ENCODE assay signal across 9 cellular contexts in genomic region chr10:69087600-69088470, GRCh38. TPM values are rescaled to one million over a fixed set of nuclear protein-coding genes. Genes with fewer than 3 reads are reported as not detected.
DNase-seq lines count a peak whose midpoint lies in the region; ATAC-seq, FAIRE-seq and TF ChIP-seq lines count a peak whose summit lies in the region.
"Had no signal": no experiment of that assay in that cellular context is flagged by ENCODE, and none has a peak within 500 bp of the region (broad histone marks: within the 10 kb centered on the region; RNA-seq: fewer than 3 reads in every experiment).

Gene SRGN, plus strand, starts transcription at chr10:69088103. Its CDS starts 55 bp downstream, at chr10:69088158.

- intact Hi-C loops in CD14-positive monocyte (cut with micrococcal nuclease) (loop anchor here (1.0 to 2.0 kb wide), 5 partner anchors 21 to 83 kb away; no protein-coding TSS in a partner anchor), endothelial cell of umbilical vein (cut with micrococcal nuclease) (loop anchor here (1.0 kb wide), 1 partner anchor 27 kb away; no protein-coding TSS in a partner anchor)

- H3K4me1 ChIP-seq in endothelial cell of umbilical vein (ENCODE audit: control insufficient read depth, extremely low read depth, insufficient read depth, low read length) (peaks cover 46% of the 10 kb centered on the region), neuronal stem cell (ENCODE audit: control insufficient read depth in 2 of 2, insufficient read depth in 1 of 2, low read depth in 1 of 2, low read length in 2 of 2) (peaks cover 4 to 5% of the 10 kb centered on the region in 2 donors)

- no peaks in the 10 kb centered on the region for H3K9me1 ChIP-seq in endothelial cell of umbilical vein (replicated peaks; ENCODE audit: control insufficient read depth, extremely low read depth, insufficient read depth, low read length)

- no peak within 1 kb of the TSS for H2BK12ac ChIP-seq in neuronal stem cell (ENCODE audit: low read length)

- H3K36me3 ChIP-seq in endothelial cell of umbilical vein (ENCODE audit: control insufficient read depth in 2 of 2, extremely low read depth in 1 of 2, insufficient read depth in 2 of 2, low read length in 2 of 2): no peaks in the 10 kb centered on the region
- no peaks in the 10 kb centered on the region for H3K36me3 ChIP-seq in neuronal stem cell (replicated peaks in 1 of 2; ENCODE audit: control insufficient read depth in 2 of 2, insufficient read depth in 2 of 2, low read length in 2 of 2)

- DNase-seq in CD14-positive monocyte (ENCODE audit: low spot score) (peak; percentile 89), M059J (ENCODE audit: low read depth) (peak; percentile 94), endothelial cell of umbilical vein (ENCODE audit: low read depth, low spot score) (peak; percentile 92), neuronal stem cell (ENCODE audit: low spot score) (no peak), LoVo (ENCODE audit: low spot score) (no peak)
- peak; percentile 61 to 69 for DNase-seq in activated CD8-positive, alpha-beta memory T cell treated with anti-CD3 and anti-CD28 coated beads for 4 hours (ENCODE audit: low read depth in 2 of 2)

- peaks cover 46 to 51% of the 10 kb centered on the region in 2 donors for H3K36me3 Mint-ChIP-seq in CD14-positive monocyte

- H2BK15ac ChIP-seq in neuronal stem cell (ENCODE audit: low read length): no peak within 1 kb of the TSS

- H2AFZ ChIP-seq in endothelial cell of umbilical vein (ENCODE audit: low read depth, low read length) (no peak within 1 kb of the TSS), neuronal stem cell (ENCODE audit: low read length) (peak within 1 kb of the TSS; percentile 33)

- peaks cover 0 to 2% (median 0%) of the 10 kb centered on the region in 3 donors for H3K27me3 Mint-ChIP-seq in CD14-positive monocyte (ENCODE audit: low read depth in 3 of 3)

- H3K9ac ChIP-seq in endothelial cell of umbilical vein (replicated peaks; ENCODE audit: extremely low read depth, insufficient read depth, low read length) (peak within 1 kb of the TSS; percentile 99), neuronal stem cell (ENCODE audit: low read depth, low read length, poor library complexity) (no peak within 1 kb of the TSS)

- H3K27ac ChIP-seq in endothelial cell of umbilical vein (ENCODE audit: insufficient read depth, low read depth, low read length) (peak within 1 kb of the TSS; percentile 96), neuronal stem cell (replicated peaks; ENCODE audit: low read length) (no peak within 1 kb of the TSS), temporal lobe (ENCODE audit: low read depth, low read length) (peak within 1 kb of the TSS; percentile 36)

- H3K9me3 ChIP-seq in endothelial cell of umbilical vein (replicated peaks; ENCODE audit: control insufficient read depth, insufficient read depth, low read length) (no peaks in the 10 kb centered on the region), neuronal stem cell (replicated peaks in 1 of 2; ENCODE audit: control insufficient read depth in 2 of 2, insufficient read depth in 1 of 2, low read depth in 1 of 2, low read length in 2 of 2) (no peaks in the 10 kb centered on the region)

- peak; percentile 90 for FAIRE-seq in endothelial cell of umbilical vein (lab: Jason Lieb, UNC)

- no peak within 1 kb of the TSS for H2AK5ac ChIP-seq in neuronal stem cell (ENCODE audit: low read depth, low read length)

- BruUV-seq in endothelial cell of umbilical vein (replicated peaks; lab: Mats Ljungman, UMichigan): TSS peak; percentile 65

- H3K23ac ChIP-seq in neuronal stem cell (ENCODE audit: low read depth, low read length, poor library complexity): no peak within 1 kb of the TSS

- TF ChIP-seq CTCF in CD14-positive monocyte (IDR thresholded peaks at IDR 0.05): no peak
- TF ChIP-seq CTCF in endothelial cell of umbilical vein (IDR thresholded peaks at IDR 0.05; ENCODE audit: extremely low read depth in 1 of 2, insufficient read depth in 1 of 2, low read depth in 1 of 2, low read length in 2 of 2): no peak

- no peak within 1 kb of the TSS for H2BK5ac ChIP-seq in neuronal stem cell (ENCODE audit: low read length)

- dilution Hi-C loops in endothelial cell of umbilical vein (cut with MboI; ENCODE audit: extremely low pct_ligation_motif_present, low sequenced_read_pairs): no loop called here

- H3K4me3 ChIP-seq in endothelial cell of umbilical vein (replicated peaks in 1 of 3; ENCODE audit: insufficient read depth in 1 of 3, low read depth in 1 of 3, low read length in 3 of 3): peak within 1 kb of the TSS; percentile 74 to 95 (median 88)
- no peak within 1 kb of the TSS for H3K4me3 ChIP-seq in neuronal stem cell (ENCODE audit: low read length in 2 of 2)

- no peak within 1 kb of the TSS for H3K4ac ChIP-seq in neuronal stem cell (ENCODE audit: low read length)

- H3K18ac ChIP-seq in neuronal stem cell (ENCODE audit: low read length): no peak within 1 kb of the TSS

- no peak within 1 kb of the TSS for H3K14ac ChIP-seq in neuronal stem cell (ENCODE audit: low read length)

- POLR2A ChIA-PET in endothelial cell of umbilical vein (lab: Charles Lee): interaction anchor here (0.7 to 1.0 kb wide), 4 partner anchors 26 to 131 kb away, joined by 3 to 5 read pairs (median 4); no protein-coding TSS in a partner anchor

- peaks cover 47% of the 10 kb centered on the region for H3K4me1 Mint-ChIP-seq in CD14-positive monocyte

- peak within 1 kb of the TSS; percentile 97 to 100 (median 99) for H3K27ac Mint-ChIP-seq in CD14-positive monocyte

- peak within 1 kb of the TSS; percentile 90 to 99 for H3K4me3 Mint-ChIP-seq in CD14-positive monocyte

- CTCF ChIA-PET in endothelial cell of umbilical vein (lab: Charles Lee): interaction anchor here (1.3 to 11.1 kb wide), 3 partner anchors 23 to 80 kb away, joined by 4 to 298 read pairs (median 8); no protein-coding TSS in a partner anchor

- H3K27me3 ChIP-seq in endothelial cell of umbilical vein (ENCODE audit: control insufficient read depth in 2 of 2, insufficient read depth in 2 of 2, low read length in 2 of 2): no peaks in the 10 kb centered on the region
- no peaks in the 10 kb centered on the region for H3K27me3 ChIP-seq in neuronal stem cell (ENCODE audit: control insufficient read depth in 3 of 3, insufficient read depth in 3 of 3, low read depth in 1 of 3, low read length in 3 of 3)

- no peak within 1 kb of the TSS for H2BK120ac ChIP-seq in neuronal stem cell (ENCODE audit: low read depth, low read length)

- H3K4me2 ChIP-seq in endothelial cell of umbilical vein (ENCODE audit: insufficient read depth, low read length): peak within 1 kb of the TSS; percentile 86
- H3K4me2 ChIP-seq in neuronal stem cell (ENCODE audit: insufficient read depth, low read length, poor library complexity, severe bottlenecking): no peak within 1 kb of the TSS

- H4K91ac ChIP-seq in neuronal stem cell (ENCODE audit: low read depth, low read length, poor library complexity): no peak within 1 kb of the TSS

- peaks cover 0 to 11% (median 4%) of the 10 kb centered on the region in 7 donors for H3K9me3 Mint-ChIP-seq in CD14-positive monocyte

- no CpG with 5 or more reads among the region's 9 CpGs for WGBS in neuronal stem cell (ENCODE audit: extremely low coverage in 2 of 2, insufficient read length in 2 of 2, insufficient replicate concordance in 1 of 2), 2 donors

- H3K79me2 ChIP-seq in endothelial cell of umbilical vein (ENCODE audit: control insufficient read depth, insufficient read depth, low read length): peaks cover 56% of the 10 kb centered on the region

- no peak within 1 kb of the TSS for H4K8ac ChIP-seq in neuronal stem cell (ENCODE audit: low read depth, low read length)

- TF ChIP-seq POLR2A in endothelial cell of umbilical vein (IDR thresholded peaks at IDR 0.05; ENCODE audit: low read depth, low read length): peak; percentile 93

- H3K79me1 ChIP-seq in neuronal stem cell (ENCODE audit: low read depth, low read length): peaks cover 2% of the 10 kb centered on the region

- no peaks in the 10 kb centered on the region for H4K20me1 ChIP-seq in endothelial cell of umbilical vein (replicated peaks; ENCODE audit: control insufficient read depth, extremely low read depth, insufficient read depth, low read length)

- peak; percentile 52 for ATAC-seq in GM21515 (IDR thresholded peaks at IDR 0.05; ENCODE audit: unreplicated experiment)
- ATAC-seq: HCT116 had no signal

TF ChIP-seq in endothelial cell of umbilical vein, 7 proteins besides CTCF, POLR2A, EP300 and RAD21:
- TF ChIP-seq GATA2 (IDR thresholded peaks at IDR 0.05; ENCODE audit: insufficient read depth, insufficient read length, low read depth, low read length): peak; percentile 16
- TF ChIP-seq JUN (IDR thresholded peaks at IDR 0.05; ENCODE audit: borderline replicate concordance, insufficient read depth, insufficient read length, low read depth): peak; percentile 5
- TF ChIP-seq FOS (IDR thresholded peaks at IDR 0.05; ENCODE audit: borderline replicate concordance, insufficient read depth, low read length): no peak
- TF ChIP-seq POLR2AphosphoS5 (IDR thresholded peaks at IDR 0.05; ENCODE audit: insufficient read depth, low read depth, low read length): peak; percentile 89

RNA-seq across cellular contexts. Expression of gene SRGN, which starts in this region (rescaled TPM):
- 1,000 to 10,000 TPM; 1,724 to 1,859 TPM for polyA plus RNA-seq in CD14-positive monocyte
- total RNA-seq in M059J (2014; rRNA removed; shearing (Covaris generic)): 740 and 865 TPM in 2 replicates
- 433 and 450 TPM in 2 replicates for total RNA-seq in endothelial cell of umbilical vein
- polyA plus RNA-seq in endothelial cell of umbilical vein: 331 and 384 TPM in 2 replicates
- polyA plus RNA-seq in endothelial cell of umbilical vein (2011; cell fraction: cytosol; rRNA removed): 508 and 539 TPM in 2 replicates
- 158 and 239 TPM in 2 replicates for polyA plus RNA-seq in endothelial cell of umbilical vein (2011; cell fraction: nucleus; rRNA removed)
- polyA plus RNA-seq in endothelial cell of umbilical vein (2012): 819 and 1,078 TPM in 2 replicates
- 297 and 324 TPM in 2 replicates for polyA minus RNA-seq in endothelial cell of umbilical vein
- polyA minus RNA-seq in endothelial cell of umbilical vein (2011; cell fraction: cytosol; rRNA and poly(A)+ RNA removed): 1.3 TPM
- polyA minus RNA-seq in endothelial cell of umbilical vein (2011; cell fraction: nucleus; rRNA and poly(A)+ RNA removed): 49.0 and 69.0 TPM in 2 replicates
- polyA plus RNA-seq in neuronal stem cell (2013, experiment 1 of 2): not detected
- polyA plus RNA-seq in neuronal stem cell (2013, experiment 2 of 2): not detected
- 16.2 TPM for total RNA-seq in temporal lobe

Comparison
In these comparisons a context has a peak if more than half of its experiments do, and no peak if none do; other contexts are left out.
1. RNA of gene SRGN (total RNA-seq): 740 to 865 TPM in M059J and 433 to 450 TPM in endothelial cell of umbilical vein; 16.2 TPM in temporal lobe (single experiment); every median in the first group is over 10 times any median in the second.
2. DNase-seq: peak in CD14-positive monocyte (single experiment), M059J (single experiment), activated CD8-positive, alpha-beta memory T cell treated with anti-CD3 and anti-CD28 coated beads for 4 hours (2 of 2) and endothelial cell of umbilical vein (single experiment); none in neuronal stem cell (single experiment) and LoVo (single experiment).
3. H3K4me3 ChIP-seq: peak in endothelial cell of umbilical vein (3 of 3); none in neuronal stem cell (0 of 2).